ENCODE assay signal across 8 cellular contexts in the genomic region with DNA sequence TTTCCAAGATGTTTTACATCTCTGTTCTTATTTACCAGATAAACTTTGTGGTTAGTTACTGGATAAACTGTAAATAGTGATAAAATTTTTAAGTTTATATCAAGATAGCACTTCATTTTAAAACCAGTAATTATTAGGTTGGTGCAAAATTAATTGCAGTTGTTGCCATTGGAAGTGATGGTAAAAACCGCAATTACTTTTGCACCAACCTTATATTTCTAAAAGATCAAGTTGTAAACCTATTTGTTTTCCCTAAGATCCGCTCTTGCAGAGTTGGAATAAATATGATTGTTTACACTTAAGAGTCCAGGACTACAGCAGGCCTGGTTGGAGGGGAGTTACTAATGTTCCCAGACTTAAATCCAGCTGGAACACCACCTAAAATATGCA. TPM values are rescaled to one million over a fixed set of nuclear protein-coding genes. Genes with fewer than 3 reads are reported as not detected.
DNase-seq lines count a peak whose midpoint lies in the region; ATAC-seq and TF ChIP-seq lines count a peak whose summit lies in the region.

No MANE protein-coding gene starts in this region.

- H3K23ac ChIP-seq in H9 (ENCODE audit: insufficient read length, low read depth, low read length): no peak overlapping the region

- no peak overlapping the region for H3K4ac ChIP-seq in H9 (ENCODE audit: low read depth, low read length)

- H2BK20ac ChIP-seq in H9 (ENCODE audit: low read depth, low read length, poor library complexity, severe bottlenecking): no peak overlapping the region

- no peak overlapping the region for H3K18ac ChIP-seq in H9 (ENCODE audit: insufficient read length, low read depth, low read length)

- H3K27ac ChIP-seq in H9 (ENCODE audit: insufficient read length, low read depth, low read length) (no peak overlapping the region), smooth muscle cell (ENCODE audit: low read depth) (no peak overlapping the region)

- H2AFZ ChIP-seq in H9 (ENCODE audit: low read length): no peak overlapping the region
- peak overlapping the region; percentile 75 for H2AFZ ChIP-seq in smooth muscle cell (ENCODE audit: low read depth)

- no peak overlapping the region for H2BK120ac ChIP-seq in H9 (ENCODE audit: low read depth, low read length, poor library complexity, severe bottlenecking)

- no peak overlapping the region for H4K91ac ChIP-seq in H9 (ENCODE audit: insufficient read length, low read depth, low read length)

- H3K36me3 Mint-ChIP-seq in H9 (ENCODE audit: insufficient read depth in 1 of 3, low read depth in 3 of 3): no peaks in the 10 kb centered on the region

- H3F3A ChIP-seq in smooth muscle cell (ENCODE audit: low read depth): no peaks in the 10 kb centered on the region

- DNase-seq in H9 (no peak), adipocyte (ENCODE audit: low read depth) (no peak), kidney epithelial cell (ENCODE audit: low read depth) (no peak), smooth muscle cell (lab: John Stamatoyannopoulos, UW; ENCODE audit: unreplicated experiment) (no peak), NCI-H146 treated with DMSO at 0.1 percent for 48 hours (lab: John Stamatoyannopoulos, UW; ENCODE audit: unreplicated experiment) (no peak)
- DNase-seq in activated CD8-positive, alpha-beta memory T cell treated with anti-CD3 and anti-CD28 coated beads, Interleukin-2, amount 50 U/mL, for 4 hours: no peak

- H3K9ac ChIP-seq in H9 (ENCODE audit: extremely low read depth, insufficient read length, low read length) (peak overlapping the region; percentile 11), adipocyte (ENCODE audit: low read length) (peak overlapping the region; percentile 98), smooth muscle cell (ENCODE audit: low read depth) (no peak overlapping the region)

- H3K79me2 ChIP-seq in H9 (ENCODE audit: insufficient read depth, low read length) (no peaks in the 10 kb centered on the region), smooth muscle cell (ENCODE audit: low read depth) (no peaks in the 10 kb centered on the region)

- H3T11ph ChIP-seq in H9 (ENCODE audit: low read length): no peak overlapping the region

- no peaks in the 10 kb centered on the region for H4K20me1 ChIP-seq in H9 (ENCODE audit: control insufficient read depth, insufficient read depth, insufficient read length)
- H4K20me1 ChIP-seq in smooth muscle cell (ENCODE audit: low read depth): no peaks in the 10 kb centered on the region

- no peak overlapping the region for H2AK5ac ChIP-seq in H9 (ENCODE audit: insufficient read length, low read length)

- H3K27ac Mint-ChIP-seq in H9: peak overlapping the region in 2 of 3 experiments; percentile 48 to 58; a peak in 3 of 7 replicates

- H3K9me3 Mint-ChIP-seq in H9: no peaks in the 10 kb centered on the region

- H3K27me3 ChIP-seq in H9 (ENCODE audit: insufficient read depth, low read length): no peaks in the 10 kb centered on the region; the same call in 1 of the 2 replicates
- H3K27me3 ChIP-seq in adipocyte (replicated peaks; ENCODE audit: control insufficient read depth, insufficient read depth, low read length): no peaks in the 10 kb centered on the region
- no peaks in the 10 kb centered on the region for H3K27me3 ChIP-seq in kidney epithelial cell (ENCODE audit: control insufficient read depth, insufficient read depth, low read length)
- H3K27me3 ChIP-seq in smooth muscle cell (ENCODE audit: low read depth): peaks cover 5% of the 10 kb centered on the region

- H3K4me2 ChIP-seq in H9 (ENCODE audit: insufficient read depth, insufficient read length, low read length) (peak overlapping the region; percentile 62), smooth muscle cell (peak overlapping the region; percentile 89)

- peaks cover 27% of the 10 kb centered on the region for H3K27me3 Mint-ChIP-seq in H9 (ENCODE audit: low read depth)

- peaks cover 3 to 12% of the 10 kb centered on the region in 2 experiments for H3K4me1 Mint-ChIP-seq in H9

- no peaks in the 10 kb centered on the region for H3K9me3 ChIP-seq in H9 (ENCODE audit: control insufficient read depth, low read depth, low read length)
- no peaks in the 10 kb centered on the region for H3K9me3 ChIP-seq in adipocyte (ENCODE audit: control insufficient read depth, low read length)
- no peaks in the 10 kb centered on the region for H3K9me3 ChIP-seq in smooth muscle cell (replicated peaks; ENCODE audit: low read depth)

- H2BK15ac ChIP-seq in H9 (ENCODE audit: low read depth, low read length): no peak overlapping the region

- ATAC-seq in GM18511 (IDR thresholded peaks at IDR 0.05; ENCODE audit: unreplicated experiment) (no peak), GM21825 (IDR thresholded peaks at IDR 0.05; ENCODE audit: unreplicated experiment) (no peak)

- H3K4me3 Mint-ChIP-seq in H9: peak overlapping the region; percentile 72 to 90

- no peak overlapping the region for H2BK5ac ChIP-seq in H9 (ENCODE audit: insufficient read length, low read length)

- H3K4me1 ChIP-seq in H9 (ENCODE audit: insufficient read depth, low read length) (no peaks in the 10 kb centered on the region), adipocyte (ENCODE audit: control insufficient read depth, insufficient read depth, low read length) (peaks cover 37% of the 10 kb centered on the region), smooth muscle cell (ENCODE audit: low read depth) (peaks cover 5% of the 10 kb centered on the region)

- H3K23me2 ChIP-seq in H9 (ENCODE audit: insufficient read length, low read depth, low read length, poor library complexity, severe bottlenecking): peaks cover 11% of the 10 kb centered on the region

- no peak overlapping the region for H3K56ac ChIP-seq in H9 (ENCODE audit: insufficient read length, low read depth, low read length)

- H3K14ac ChIP-seq in H9 (ENCODE audit: insufficient read depth, low read length): no peak overlapping the region

- no peak overlapping the region for H4K8ac ChIP-seq in H9 (replicated peaks; ENCODE audit: insufficient read length, low read depth, low read length)

- H3K36me3 ChIP-seq in adipocyte (ENCODE audit: control insufficient read depth, insufficient read depth, low read length, severe bottlenecking) (peaks cover 4% of the 10 kb centered on the region), kidney epithelial cell (ENCODE audit: control insufficient read depth, insufficient read depth, low read length) (no peaks in the 10 kb centered on the region), smooth muscle cell (ENCODE audit: low read depth) (no peaks in the 10 kb centered on the region)

- H2BK12ac ChIP-seq in H9 (ENCODE audit: insufficient read length, low read depth, low read length): no peak overlapping the region

- TF ChIP-seq CTCF in H9 (conservative IDR thresholded peaks at IDR 0.05): no peak
- no peak for TF ChIP-seq CTCF in kidney epithelial cell (IDR thresholded peaks at IDR 0.05; ENCODE audit: insufficient read depth, low read length, poor library complexity, severe bottlenecking)
- TF ChIP-seq CTCF in smooth muscle cell (IDR thresholded peaks at IDR 0.05; ENCODE audit: borderline replicate concordance, insufficient read depth, poor library complexity, severe bottlenecking): no peak

- no peaks in the 10 kb centered on the region for H3K79me1 ChIP-seq in H9 (ENCODE audit: insufficient read depth, low read depth, low read length, poor library complexity, severe bottlenecking)

- H3K4me3 ChIP-seq in adipocyte (ENCODE audit: low read length) (peak overlapping the region; percentile 92), kidney epithelial cell (ENCODE audit: low read depth, low read length) (peak overlapping the region; percentile 42), smooth muscle cell (peak overlapping the region; percentile 53)

- no CpG with 5 or more reads among the region's 2 CpGs for WGBS in H9 (ENCODE audit: extremely low coverage, insufficient read length, low lambda C conversion rate)
- WGBS in smooth muscle cell (ENCODE audit: low lambda C conversion rate): 17% methylated on average over 2 of the region's 2 CpGs

- no peak overlapping the region for H4K5ac ChIP-seq in H9 (ENCODE audit: insufficient read length, low read depth, low read length)

RNA-seq across cellular contexts. Expression of a gene that starts 0.5 kb away (rescaled TPM):
- 3.5 and 4.8 TPM in 2 replicates for total RNA-seq in H9 (2021)
- 0.68 and 0.88 TPM in 2 replicates for total RNA-seq in kidney epithelial cell
- 0.18 and 0.54 TPM in 2 replicates for total RNA-seq in smooth muscle cell
- not detected in 2 replicates for polyA plus RNA-seq in smooth muscle cell

RNA-seq across cellular contexts. Expression of a gene that starts 59.3 kb away (rescaled TPM):
- total RNA-seq in H9 (2021) (25.6 and 27.0 TPM in 2 replicates), kidney epithelial cell (3.4 and 5.4 TPM in 2 replicates), smooth muscle cell (7.5 and 9.6 TPM in 2 replicates)
- 7.1 and 8.7 TPM in 2 replicates for polyA plus RNA-seq in smooth muscle cell

Comparison
In these comparisons a context has a peak if more than half of its experiments do, and no peak if none do; other contexts are left out.
1. H3K4me3 ChIP-seq: peak in every context shown above with its lines; median percentile 92 in adipocyte; 53 in smooth muscle cell; 42 in kidney epithelial cell.